ENCODE assay signal across 27 cellular contexts in genomic region chr18:79639072-79639829, GRCh38. TPM values are rescaled to one million over a fixed set of nuclear protein-coding genes. Genes with fewer than 3 reads are reported as not detected.
DNase-seq lines count a peak whose midpoint lies in the region; ATAC-seq, FAIRE-seq and TF ChIP-seq lines count a peak whose summit lies in the region.
"Had no signal": no experiment of that assay in that cellular context is flagged by ENCODE, and none has a peak within 500 bp of the region (broad histone marks: within the 10 kb centered on the region; RNA-seq: fewer than 3 reads in every experiment).

No MANE protein-coding gene starts in this region.

- H3K9ac ChIP-seq in Karpas-422 (ENCODE audit: low read length) (no peak overlapping the region), astrocyte (ENCODE audit: low read length) (no peak overlapping the region)

- H3K79me2 ChIP-seq in GM23338 (replicated peaks; ENCODE audit: insufficient read depth) (no peaks in the 10 kb centered on the region), Karpas-422 (ENCODE audit: low read length) (no peaks in the 10 kb centered on the region), astrocyte (ENCODE audit: insufficient read depth, low read length) (no peaks in the 10 kb centered on the region)

- H3K9me3 Mint-ChIP-seq in GM23338 = peaks cover 12% of the 10 kb centered on the region
- no peaks in the 10 kb centered on the region for H3K9me3 Mint-ChIP-seq in astrocyte (ENCODE audit: unreplicated experiment)
- no peaks in the 10 kb centered on the region for H3K9me3 Mint-ChIP-seq in naive B cell
- no peaks in the 10 kb centered on the region for H3K9me3 Mint-ChIP-seq in naive thymus-derived CD4-positive, alpha-beta T cell
- H3K9me3 Mint-ChIP-seq: activated B cell treated with CpG ODN at 0.5 μM for 24 hours; activated naive CD8-positive, alpha-beta T cell treated with anti-CD3 and anti-CD28 coated beads for 36 hours; IgD-negative memory B cell; immature natural killer cell; T-helper 2 cell treated with Interferon-gamma antibody and Interleukin-4, amounts not matched to agents 5 μg/mL and 100 μg/mL, for 36 hours had no signal

- H3K4me1 Mint-ChIP-seq in GM23338 = peaks cover 7% of the 10 kb centered on the region; the same call in 2 of the 3 replicates
- peaks cover 5% of the 10 kb centered on the region for H3K4me1 Mint-ChIP-seq in astrocyte (ENCODE audit: low read depth, unreplicated experiment)
- H3K4me1 Mint-ChIP-seq in naive B cell = peaks cover 15 to 39% (median 27%) of the 10 kb centered on the region in 3 donors
- no peaks in the 10 kb centered on the region for H3K4me1 Mint-ChIP-seq in naive thymus-derived CD4-positive, alpha-beta T cell
- H3K4me1 Mint-ChIP-seq: CD8-positive, alpha-beta memory T cell; immature natural killer cell had no signal

- CTCF ChIA-PET in naive thymus-derived CD4-positive, alpha-beta T cell (lab: Charles Lee) = interaction anchor here (0.7 kb wide), 1 partner anchor 252 kb away, joined by 7 read pairs; no protein-coding TSS in a partner anchor

- H3K36me3 ChIP-seq in GM23338 (ENCODE audit: insufficient read depth) (no peaks in the 10 kb centered on the region), Karpas-422 (ENCODE audit: insufficient read depth, low read length) (no peaks in the 10 kb centered on the region), astrocyte (ENCODE audit: insufficient read depth, low read length) (no peaks in the 10 kb centered on the region)
- H3K36me3 ChIP-seq in naive thymus-derived CD4-positive, alpha-beta T cell (ENCODE audit: control insufficient read depth in 2 of 3, insufficient read depth in 3 of 3, low read length in 3 of 3) = no peaks in the 10 kb centered on the region
- H3K36me3 ChIP-seq: pancreas had no signal

- intact Hi-C loops in naive thymus-derived CD4-positive, alpha-beta T cell (cut with micrococcal nuclease) = no loop called here
- intact Hi-C loops in left colon (cut with DNase I, micrococcal nuclease) = no loop called here

- H4K20me1 ChIP-seq in GM23338 (replicated peaks; ENCODE audit: insufficient read depth) (no peaks in the 10 kb centered on the region; the same call in 1 of the 2 replicates), Karpas-422 (ENCODE audit: insufficient read depth, low read depth, low read length) (no peaks in the 10 kb centered on the region), astrocyte (ENCODE audit: insufficient read depth, low read length) (no peaks in the 10 kb centered on the region)

- H3K4me2 ChIP-seq in GM23338 (no peak overlapping the region), Karpas-422 (ENCODE audit: low read depth, low read length, poor library complexity, severe bottlenecking) (no peak overlapping the region), astrocyte (ENCODE audit: low read length) (no peak overlapping the region)

- H2AFZ ChIP-seq in GM23338 (no peak overlapping the region), Karpas-422 (ENCODE audit: low read length) (no peak overlapping the region), astrocyte (ENCODE audit: low read depth, low read length) (no peak overlapping the region)

- DNase-seq in GM23338 (ENCODE audit: low spot score) = no peak
- peak; percentile 69 for DNase-seq in Karpas-422
- no peak for DNase-seq in astrocyte (ENCODE audit: low read depth)
- no peak for DNase-seq in naive B cell
- no peak for DNase-seq in naive thymus-derived CD4-positive, alpha-beta T cell
- no peak for DNase-seq in left colon
- no peak for DNase-seq in coronary artery (ENCODE audit: low spot score)
- DNase-seq: activated B cell treated with CpG ODN at 0.5 μM for 24 hours; activated CD4-positive, alpha-beta T cell treated with anti-CD3 and anti-CD28 coated beads, Interleukin-2, amount 50 U/mL, for 4 hours; activated naive CD8-positive, alpha-beta T cell treated with anti-CD3 and anti-CD28 coated beads for 36 hours; AML-193; CD8-positive, alpha-beta memory T cell; DMS153; effector CD8-positive, alpha-beta T cell; foreskin melanocyte; GOT3; immature natural killer cell; left ventricle myocardium superior; NCI-H1436 treated with DMSO at 0.1 percent for 48 hours; NCI-H2171; NCI-H526 treated with DMSO at 0.1 percent for 48 hours; stimulated activated CD8-positive, alpha-beta memory T cell treated with anti-CD3 and anti-CD28 coated beads, Interleukin-4, amount 100 ng/mL, for 48 hours; trophoblast cell had no signal

- no peak for FAIRE-seq in astrocyte (lab: Jason Lieb, UNC)
- FAIRE-seq: pancreas had no signal

- H3K9me2 ChIP-seq in GM23338 (ENCODE audit: insufficient read depth) (no peaks in the 10 kb centered on the region), Karpas-422 (replicated peaks; ENCODE audit: insufficient read depth, low read length) (no peaks in the 10 kb centered on the region)

- H3K4me3 ChIP-seq in GM23338 = no peak overlapping the region
- H3K4me3 ChIP-seq in Karpas-422 (ENCODE audit: low read length) = no peak overlapping the region
- H3K4me3 ChIP-seq in astrocyte (ENCODE audit: insufficient read depth, low read depth, low read length) = no peak overlapping the region
- H3K4me3 ChIP-seq in naive thymus-derived CD4-positive, alpha-beta T cell (ENCODE audit: low read length) = no peak overlapping the region
- no peak overlapping the region for H3K4me3 ChIP-seq in coronary artery
- H3K4me3 ChIP-seq: pancreas had no signal

- H3K27me3 Mint-ChIP-seq in GM23338 (ENCODE audit: insufficient read depth, low read depth, poor library complexity) (peaks cover 15% of the 10 kb centered on the region), astrocyte (ENCODE audit: low read depth, unreplicated experiment) (peaks cover 15% of the 10 kb centered on the region), naive B cell (peaks cover 0 to 5% (median 0%) of the 10 kb centered on the region in 3 donors)
- H3K27me3 Mint-ChIP-seq in naive thymus-derived CD4-positive, alpha-beta T cell = peaks cover 4 to 20% (median 12%) of the 10 kb centered on the region in 5 donors
- H3K27me3 Mint-ChIP-seq: activated B cell treated with CpG ODN at 0.5 μM for 24 hours had no signal

- TF ChIP-seq CTCF in GM23338 (conservative IDR thresholded peaks at IDR 0.05; ENCODE audit: low read depth in 2 of 2) (no peak), astrocyte (IDR thresholded peaks at IDR 0.05; ENCODE audit: insufficient read depth, low read depth, low read length) (no peak), coronary artery (IDR thresholded peaks at IDR 0.05) (no peak)

- POLR2A ChIA-PET in naive thymus-derived CD4-positive, alpha-beta T cell (lab: Charles Lee) = no interaction called here

- H3K27ac ChIP-seq in GM23338 (ENCODE audit: low read depth) = no peak overlapping the region
- no peak overlapping the region for H3K27ac ChIP-seq in Karpas-422 (ENCODE audit: low read length)
- no peak overlapping the region for H3K27ac ChIP-seq in astrocyte (ENCODE audit: low read depth, low read length)
- H3K27ac ChIP-seq in naive thymus-derived CD4-positive, alpha-beta T cell (ENCODE audit: low read depth, low read length) = no peak overlapping the region
- H3K27ac ChIP-seq in coronary artery = peak overlapping the region in 1 of 2 donors; percentile 8
- H3K27ac ChIP-seq: pancreas had no signal

- H3K4me3 Mint-ChIP-seq in GM23338 (0 out of 3 replicates have a peak overlapping the region, but pooled peaks have one; percentile 11), astrocyte (ENCODE audit: unreplicated experiment) (no peak overlapping the region), naive B cell (peak overlapping the region in 1 of 8 donors; percentile 44)
- H3K4me3 Mint-ChIP-seq in naive thymus-derived CD4-positive, alpha-beta T cell = no peak overlapping the region
- H3K4me3 Mint-ChIP-seq: activated B cell treated with CpG ODN at 0.5 μM for 24 hours; activated naive CD8-positive, alpha-beta T cell treated with anti-CD3 and anti-CD28 coated beads for 36 hours; immature natural killer cell; T-helper 2 cell treated with Interferon-gamma antibody and Interleukin-4, amounts not matched to agents 5 μg/mL and 100 μg/mL, for 36 hours had no signal

- H3K9me3 ChIP-seq in Karpas-422 (ENCODE audit: low read length) = peaks cover 13% of the 10 kb centered on the region
- no peaks in the 10 kb centered on the region for H3K9me3 ChIP-seq in astrocyte (ENCODE audit: insufficient read depth, low read depth, low read length)
- H3K9me3 ChIP-seq in naive thymus-derived CD4-positive, alpha-beta T cell (ENCODE audit: control insufficient read depth in 2 of 3, low read length in 3 of 3) = no peaks in the 10 kb centered on the region
- H3K9me3 ChIP-seq: pancreas had no signal

- H3K4me1 ChIP-seq in GM23338 (ENCODE audit: insufficient read depth) (no peaks in the 10 kb centered on the region), Karpas-422 (ENCODE audit: low read length) (peaks cover 13% of the 10 kb centered on the region), astrocyte (ENCODE audit: insufficient read depth, low read length) (no peaks in the 10 kb centered on the region)
- peaks cover 4 to 5% of the 10 kb centered on the region in 2 donors for H3K4me1 ChIP-seq in naive thymus-derived CD4-positive, alpha-beta T cell (ENCODE audit: control insufficient read depth in 2 of 2, insufficient read depth in 2 of 2, low read length in 2 of 2)
- H3K4me1 ChIP-seq: pancreas had no signal

- H3K36me3 Mint-ChIP-seq in GM23338 (ENCODE audit: low read depth) (no peaks in the 10 kb centered on the region), astrocyte (ENCODE audit: low read depth, unreplicated experiment) (no peaks in the 10 kb centered on the region), naive B cell (no peaks in the 10 kb centered on the region)
- no peaks in the 10 kb centered on the region for H3K36me3 Mint-ChIP-seq in naive thymus-derived CD4-positive, alpha-beta T cell
- H3K36me3 Mint-ChIP-seq: activated naive CD8-positive, alpha-beta T cell treated with anti-CD3 and anti-CD28 coated beads for 36 hours; CD8-positive, alpha-beta memory T cell; IgD-negative memory B cell; immature natural killer cell had no signal

- H3K27me3 ChIP-seq in GM23338 (ENCODE audit: insufficient read depth) = 0 out of 2 replicates have a peak, but pooled peaks cover 5% of the 10 kb centered on the region
- no peaks in the 10 kb centered on the region for H3K27me3 ChIP-seq in Karpas-422 (ENCODE audit: low read length)
- peaks cover 20% of the 10 kb centered on the region for H3K27me3 ChIP-seq in astrocyte (ENCODE audit: insufficient read depth, low read length)
- H3K27me3 ChIP-seq in naive thymus-derived CD4-positive, alpha-beta T cell (ENCODE audit: control insufficient read depth in 2 of 2, insufficient read depth in 2 of 2, low read length in 2 of 2) = no peaks in the 10 kb centered on the region

- no peak overlapping the region for H3K27ac Mint-ChIP-seq in GM23338
- H3K27ac Mint-ChIP-seq in astrocyte (ENCODE audit: unreplicated experiment) = peak overlapping the region; percentile 26
- H3K27ac Mint-ChIP-seq in naive B cell = peak overlapping the region in 4 of 6 donors; percentile 1 to 71 (median 44)
- H3K27ac Mint-ChIP-seq in naive thymus-derived CD4-positive, alpha-beta T cell = no peak overlapping the region
- H3K27ac Mint-ChIP-seq: activated B cell treated with CpG ODN at 0.5 μM for 24 hours; activated naive CD8-positive, alpha-beta T cell treated with anti-CD3 and anti-CD28 coated beads for 36 hours; IgD-negative memory B cell; immature natural killer cell; T-helper 2 cell treated with Interferon-gamma antibody and Interleukin-4, amounts not matched to agents 5 μg/mL and 100 μg/mL, for 36 hours had no signal

- no peaks in the 10 kb centered on the region for H3F3A ChIP-seq in GM23338 (replicated peaks; ENCODE audit: low read depth)

- ATAC-seq in GM23338 = no peak
- ATAC-seq in naive B cell (ENCODE audit: low read depth in 2 of 2) = no peak
- no peak for ATAC-seq in naive thymus-derived CD4-positive, alpha-beta T cell
- ATAC-seq in left colon = no peak
- ATAC-seq: left ventricle myocardium superior, pancreas, Right ventricle myocardium inferior had no signal

RNA-seq across cellular contexts. Expression of gene CTDP1, which starts 40.4 kb away (rescaled TPM):
- total RNA-seq in GM23338 (2014; rRNA removed; shearing (Covaris generic)) = 37.2 and 51.6 TPM in 2 replicates
- polyA plus RNA-seq in GM23338 (2016; fragmentation: Nextera tagmentation; extraction: Ambion mirVana) = 9.4 and 9.9 TPM in 2 replicates
- total RNA-seq in Karpas-422 (2014; rRNA removed; shearing (Covaris generic); ENCODE audit: low replicate concordance) = 14.1 and 32.9 TPM in 2 replicates
- total RNA-seq in astrocyte = 30.2 and 31.7 TPM in 2 replicates
- 10 to 100 TPM in 2 of 6 donors, 1 to 10 TPM in 4; 2.9 to 15.6 (median 9.0) TPM for polyA plus RNA-seq in naive B cell (ENCODE audit: low read depth in 6 of 6)
- total RNA-seq in naive thymus-derived CD4-positive, alpha-beta T cell = 10 to 100 TPM; 38.8 to 75.3 (median 41.2) TPM
- polyA plus RNA-seq in naive thymus-derived CD4-positive, alpha-beta T cell = 10 to 100 TPM; 11.6 to 30.6 TPM
- total RNA-seq in left colon = 10 to 100 TPM; 31.4 to 36.3 TPM

Comparison
In these comparisons a context has a peak if more than half of its experiments do, and no peak if none do; other contexts are left out.
1. H3K27ac Mint-ChIP-seq: peak in astrocyte (single experiment) and naive B cell (4 of 6); none in GM23338 (single experiment) and naive thymus-derived CD4-positive, alpha-beta T cell (0 of 9).